ENCODE assay signal across 7 cellular contexts in the genomic region with DNA sequence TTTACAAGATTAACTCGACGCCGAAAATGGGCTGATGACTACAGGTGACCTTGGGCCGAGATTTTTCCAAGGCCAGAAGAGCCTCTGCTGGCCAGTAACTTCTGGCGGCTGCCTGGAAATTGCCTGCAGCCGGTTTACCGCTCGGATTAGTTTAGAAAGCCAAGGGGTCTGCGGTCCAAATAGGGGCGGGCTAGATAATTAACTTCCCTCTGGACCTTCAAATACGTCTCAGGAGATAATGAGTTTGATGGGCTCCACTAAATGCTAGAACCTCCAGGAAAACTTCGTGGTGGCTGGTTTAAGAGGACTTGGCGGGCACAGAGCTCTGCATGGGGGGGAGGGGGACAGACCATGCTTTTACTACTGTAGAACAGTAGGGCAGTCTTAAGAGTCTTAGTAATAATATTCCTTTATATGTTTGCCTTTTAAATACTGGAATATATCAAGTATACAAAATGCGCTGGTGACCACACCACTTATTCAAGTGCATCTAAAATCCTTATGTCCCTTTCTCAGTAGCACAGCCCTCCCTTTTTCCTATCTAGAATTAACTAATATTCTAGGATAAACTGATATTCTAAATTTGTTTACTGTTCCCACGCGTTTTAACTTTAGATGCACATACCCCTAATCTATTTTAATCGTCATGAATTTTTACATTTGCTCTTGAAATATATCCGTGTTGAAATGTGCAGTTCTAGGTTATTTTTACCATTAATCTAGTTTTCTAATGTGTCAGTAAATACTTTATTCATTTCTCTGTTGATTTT.
DNase-seq lines count a peak whose midpoint lies in the region; ATAC-seq and TF ChIP-seq lines count a peak whose summit lies in the region.

No MANE protein-coding gene starts in this region.

- H3K9me3 ChIP-seq in OCI-LY3 (ENCODE audit: insufficient read depth, low read length) (no peaks in the 10 kb centered on the region), muscle layer of colon (ENCODE audit: low read length) (no peaks in the 10 kb centered on the region)

- H3K4me1 ChIP-seq in OCI-LY3 (ENCODE audit: low read length): peaks cover 45% of the 10 kb centered on the region
- peaks cover 6% of the 10 kb centered on the region for H3K4me1 ChIP-seq in muscle layer of colon (ENCODE audit: insufficient read depth, low read length)

- peaks cover 40% of the 10 kb centered on the region for H3K79me2 ChIP-seq in OCI-LY3 (ENCODE audit: low read length)

- H3K4me3 ChIP-seq in OCI-LY3 (ENCODE audit: low read length): peak overlapping the region; percentile 79
- H3K4me3 ChIP-seq in dorsolateral prefrontal cortex: peak overlapping the region; percentile 25 to 71 (median 54)
- peak overlapping the region; percentile 22 to 80 for H3K4me3 ChIP-seq in muscle layer of colon (ENCODE audit: low read depth in 1 of 2, low read length in 2 of 2)

- H3K36me3 ChIP-seq in OCI-LY3 (replicated peaks; ENCODE audit: low read depth, low read length): peaks cover 11% of the 10 kb centered on the region
- no peaks in the 10 kb centered on the region for H3K36me3 ChIP-seq in muscle layer of colon (ENCODE audit: insufficient read depth, low read length)

- no peaks in the 10 kb centered on the region for H3K27me3 ChIP-seq in OCI-LY3 (ENCODE audit: low read depth, low read length)
- H3K27me3 ChIP-seq in dorsolateral prefrontal cortex: peaks cover 0 to 18% (median 3%) of the 10 kb centered on the region in 45 donors
- no peaks in the 10 kb centered on the region for H3K27me3 ChIP-seq in muscle layer of colon (ENCODE audit: control insufficient read depth in 1 of 2, insufficient read depth in 2 of 2, low read length in 2 of 2)

- H3K27ac ChIP-seq in OCI-LY3 (ENCODE audit: low read length) (peak overlapping the region; percentile 98), dorsolateral prefrontal cortex (peak overlapping the region in 46 of 59 donors; percentile 15 to 86 (median 68)), muscle layer of colon (ENCODE audit: low read depth, low read length) (peak overlapping the region; percentile 35)

- H3K9ac ChIP-seq in OCI-LY3 (ENCODE audit: low read length) (peak overlapping the region; percentile 90), muscle layer of colon (ENCODE audit: low read length) (peak overlapping the region; percentile 59)

- ATAC-seq in GM18867 (IDR thresholded peaks at IDR 0.05; ENCODE audit: unreplicated experiment): peak; percentile 18
- peak; percentile 23 for ATAC-seq in HG02759 (IDR thresholded peaks at IDR 0.05; ENCODE audit: unreplicated experiment)

- no peaks in the 10 kb centered on the region for H4K20me1 ChIP-seq in OCI-LY3 (ENCODE audit: insufficient read depth, low read length)

- TF ChIP-seq CTCF in OCI-LY3 (IDR thresholded peaks at IDR 0.05; ENCODE audit: low read depth, low read length) (no peak), dorsolateral prefrontal cortex (IDR thresholded peaks at IDR 0.05 in 54 of 56, conservative IDR thresholded peaks at IDR 0.05 in 2 of 56; ENCODE audit: low read depth in 1 of 56, partially characterized antibody in 56 of 56) (no peak)

- H2AFZ ChIP-seq in OCI-LY3 (ENCODE audit: low read depth, low read length): no peak overlapping the region

- intact Hi-C loops in dorsolateral prefrontal cortex (cut with DNase I): no loop called here

- DNase-seq in dorsolateral prefrontal cortex (no peak), GOT3 (lab: John Stamatoyannopoulos, UW) (no peak)
- DNase-seq in stimulated activated CD4-positive, alpha-beta T cell treated with anti-CD3 and anti-CD28 coated beads, Interleukin-4, amount 100 ng/mL, for 24 hours: no peak

- H3K4me2 ChIP-seq in OCI-LY3 (ENCODE audit: low read length): peak overlapping the region; percentile 91

Comparison
In these comparisons a context has a peak if more than half of its experiments do, and no peak if none do; other contexts are left out.
1. H3K27ac ChIP-seq: peak in every context shown above with its lines; median percentile 98 in OCI-LY3; 68 in dorsolateral prefrontal cortex; 35 in muscle layer of colon.